In the genomic region with DNA sequence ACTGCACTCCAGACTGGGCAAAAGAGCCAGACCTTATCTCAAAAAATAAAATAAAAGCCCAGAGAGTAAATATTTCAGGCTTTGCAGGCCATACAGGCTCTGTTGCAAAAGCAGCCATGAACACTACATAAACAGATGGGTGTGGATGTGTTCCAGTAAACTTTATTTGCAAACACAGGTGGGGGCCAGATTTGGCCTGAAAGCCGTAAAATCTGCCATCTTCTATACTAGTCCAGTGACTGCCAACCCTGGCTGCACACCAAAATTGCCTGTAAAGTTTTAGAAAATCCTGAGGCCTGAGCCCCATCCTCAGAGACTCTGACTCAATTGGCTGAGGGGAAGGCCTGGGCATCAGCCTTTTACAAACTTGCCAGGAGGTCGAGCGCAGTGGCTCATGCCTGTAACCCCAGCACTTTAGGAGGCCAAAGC, we compare ENCODE assay signal across 23 cellular contexts.
DNase-seq lines count a peak whose midpoint lies in the region; ATAC-seq and TF ChIP-seq lines count a peak whose summit lies in the region.
"Had no signal": no experiment of that assay in that cellular context is flagged by ENCODE, and none has a peak within 500 bp of the region (broad histone marks: within the 10 kb centered on the region; RNA-seq: fewer than 3 reads in every experiment).

No MANE protein-coding gene starts in this region.

- H3K4me3 ChIP-seq in SJCRH30: no peak overlapping the region
- H3K4me3 ChIP-seq: ascending aorta, upper lobe of right lung had no signal

- peak; percentile 37 for DNase-seq in HuH-7 (ENCODE audit: low spot score)
- no peak for DNase-seq in memory B cell (ENCODE audit: low spot score in 2 of 2)
- no peak for DNase-seq in SJCRH30
- no peak for DNase-seq in C1 segment of cervical spinal cord (lab: John Stamatoyannopoulos, UW)
- no peak for DNase-seq in NCI-H526 treated with DMSO at 0.1 percent for 48 hours (lab: John Stamatoyannopoulos, UW)
- no peak for DNase-seq in osteocyte (ENCODE audit: extremely low spot score, unreplicated experiment)
- DNase-seq: activated CD4-positive, alpha-beta memory T cell treated with anti-CD3 and anti-CD28 coated beads, Interleukin-2, amount 10 ng/mL, durations not matched to agents 7 days and 5 days; activated naive CD4-positive, alpha-beta T cell treated with Interleukin-2 at 50 U/mL for 16 hours; activated T-cell treated with anti-CD3 and anti-CD28 coated beads, Interleukin-2, amount 50 U/mL, for 24 hours; AML-193; Calu3; effector memory CD8-positive, alpha-beta T cell; MM.1S; NCI-H1694 treated with DMSO at 0.1 percent for 48 hours; NCI-H226; SHP77; stimulated activated CD4-positive, alpha-beta T cell treated with anti-CD3 and anti-CD28 coated beads, Interleukin-2, amount 100 ng/mL, for 48 hours; T-helper 17 cell; upper lobe of right lung; WERI-Rb-1 had no signal

- H3K36me3 Mint-ChIP-seq in brain (peaks cover 63% of the 10 kb centered on the region), memory B cell (peaks cover 21% of the 10 kb centered on the region), osteocyte (ENCODE audit: unreplicated experiment) (peaks cover 39% of the 10 kb centered on the region)

- no peak for ATAC-seq in memory B cell (ENCODE audit: low read depth)
- ATAC-seq: effector memory CD8-positive, alpha-beta T cell; T-helper 17 cell; upper lobe of right lung had no signal

- H3K9me3 Mint-ChIP-seq in brain: peaks cover 0 to 2% (median 0%) of the 10 kb centered on the region in 5 experiments
- no peaks in the 10 kb centered on the region for H3K9me3 Mint-ChIP-seq in memory B cell
- no peaks in the 10 kb centered on the region for H3K9me3 Mint-ChIP-seq in osteocyte (ENCODE audit: unreplicated experiment)
- H3K9me3 Mint-ChIP-seq: activated CD4-positive, alpha-beta memory T cell treated with anti-CD3 and anti-CD28 coated beads, Interleukin-2, amount 10 ng/mL, durations not matched to agents 7 days and 5 days; activated T-cell treated with anti-CD3 and anti-CD28 coated beads, Interleukin-2, amount 50 U/mL, for 24 hours; effector memory CD8-positive, alpha-beta T cell had no signal

- TF ChIP-seq CTCF in C4-2B (conservative IDR thresholded peaks at IDR 0.05): no peak
- TF ChIP-seq CTCF in brain (conservative IDR thresholded peaks at IDR 0.05): no peak
- TF ChIP-seq CTCF in osteocyte (IDR thresholded peaks at IDR 0.05): no peak

- peaks cover 56% of the 10 kb centered on the region for H3K36me3 ChIP-seq in SJCRH30

- H3K9me3 ChIP-seq in SJCRH30 (replicated peaks): no peaks in the 10 kb centered on the region
- H3K9me3 ChIP-seq: ascending aorta, upper lobe of right lung had no signal

- H3K27me3 ChIP-seq in SJCRH30: no peaks in the 10 kb centered on the region
- H3K27me3 ChIP-seq: ascending aorta, upper lobe of right lung had no signal

- no peak overlapping the region for H3K4me3 Mint-ChIP-seq in brain
- no peak overlapping the region for H3K4me3 Mint-ChIP-seq in memory B cell
- no peak overlapping the region for H3K4me3 Mint-ChIP-seq in osteocyte (ENCODE audit: unreplicated experiment)
- H3K4me3 Mint-ChIP-seq: activated CD4-positive, alpha-beta memory T cell treated with anti-CD3 and anti-CD28 coated beads, Interleukin-2, amount 10 ng/mL, durations not matched to agents 7 days and 5 days; activated T-cell treated with anti-CD3 and anti-CD28 coated beads, Interleukin-2, amount 50 U/mL, for 24 hours; effector memory CD8-positive, alpha-beta T cell; T-helper 17 cell had no signal

- H3K27ac Mint-ChIP-seq in brain: peak overlapping the region in 3 of 5 experiments; percentile 59 to 90 (median 82)
- H3K27ac Mint-ChIP-seq in memory B cell: peak overlapping the region; percentile 45
- H3K27ac Mint-ChIP-seq in osteocyte (ENCODE audit: unreplicated experiment): no peak overlapping the region
- H3K27ac Mint-ChIP-seq: activated CD4-positive, alpha-beta memory T cell treated with anti-CD3 and anti-CD28 coated beads, Interleukin-2, amount 10 ng/mL, durations not matched to agents 7 days and 5 days; effector memory CD8-positive, alpha-beta T cell; T-helper 17 cell had no signal

- H3K4me1 ChIP-seq in SJCRH30: no peaks in the 10 kb centered on the region

- H3K27me3 Mint-ChIP-seq in brain (no peaks in the 10 kb centered on the region), memory B cell (no peaks in the 10 kb centered on the region), osteocyte (ENCODE audit: unreplicated experiment) (no peaks in the 10 kb centered on the region)
- H3K27me3 Mint-ChIP-seq: activated CD4-positive, alpha-beta memory T cell treated with anti-CD3 and anti-CD28 coated beads, Interleukin-2, amount 10 ng/mL, durations not matched to agents 7 days and 5 days; activated T-cell treated with anti-CD3 and anti-CD28 coated beads, Interleukin-2, amount 50 U/mL, for 24 hours; effector memory CD8-positive, alpha-beta T cell; T-helper 17 cell had no signal

- H3K27ac ChIP-seq in C4-2B (peak overlapping the region; percentile 49), SJCRH30 (no peak overlapping the region)
- H3K27ac ChIP-seq: upper lobe of right lung, WERI-Rb-1 had no signal

- H3K4me1 Mint-ChIP-seq in brain: peaks cover 14% of the 10 kb centered on the region
- peaks cover 15% of the 10 kb centered on the region for H3K4me1 Mint-ChIP-seq in memory B cell
- peaks cover 10% of the 10 kb centered on the region for H3K4me1 Mint-ChIP-seq in osteocyte (ENCODE audit: unreplicated experiment)
